In genomic region chr1:246769306-246769705, GRCh38 we compare ENCODE assay signal across 15 cellular contexts. TPM values are rescaled to one million over a fixed set of nuclear protein-coding genes. Genes with fewer than 3 reads are reported as not detected.
A peak's percentile ranks its signal among the peaks of the same experiment; 100 is the strongest.
DNase-seq lines count a peak whose midpoint lies in the region; ATAC-seq, FAIRE-seq and TF ChIP-seq lines count a peak whose summit lies in the region.
"Had no signal": no experiment of that assay in that cellular context is flagged by ENCODE, and none has a peak within 500 bp of the region (broad histone marks: within the 10 kb centered on the region; RNA-seq: fewer than 3 reads in every experiment).

No MANE protein-coding gene starts in this region.

- H2BK5ac ChIP-seq in H1 (ENCODE audit: low read depth, low read length), result no peak overlapping the region

- H3K18ac ChIP-seq in H1 (ENCODE audit: extremely low read depth, low read length), result no peak overlapping the region

- no peaks in the 10 kb centered on the region for H3K79me2 ChIP-seq in H1 (ENCODE audit: control insufficient read depth in 1 of 2, insufficient read depth in 2 of 2, low read length in 2 of 2)
- H3K79me2 ChIP-seq: parathyroid adenoma had no signal

- H4K5ac ChIP-seq in H1 (ENCODE audit: insufficient read length, low read depth, low read length), result no peak overlapping the region

- 0 out of 2 replicates have a peak overlapping the region, but pooled peaks have one; percentile 43 for H2BK12ac ChIP-seq in H1 (ENCODE audit: low read depth, low read length)

- no peak overlapping the region for H3K4ac ChIP-seq in H1 (replicated peaks; ENCODE audit: insufficient read length, low read depth, low read length)

- POLR2A ChIA-PET in H1 (lab: Charles Lee; ENCODE audit: partially characterized antibody), result interaction anchor here (1.0 kb wide), 1 partner anchor 14 kb away, joined by 3 read pairs; no protein-coding TSS in a partner anchor

- no peak overlapping the region for H2BK120ac ChIP-seq in H1 (replicated peaks; ENCODE audit: low read depth, low read length)

- H3K4me1 ChIP-seq in H1 (replicated peaks in 1 of 4; ENCODE audit: control insufficient read depth in 3 of 4, insufficient read depth in 4 of 4, low read length in 3 of 4), result peaks cover 0 to 14% (median 6%) of the 10 kb centered on the region in 4 experiments; a peak in 6 of 7 replicates
- peaks cover 0 to 16% (median 2%) of the 10 kb centered on the region in 4 donors for H3K4me1 ChIP-seq in right lobe of liver
- H3K4me1 ChIP-seq in thymus (ENCODE audit: control insufficient read depth, insufficient read depth, low read length), result no peaks in the 10 kb centered on the region
- H3K4me1 ChIP-seq: parathyroid adenoma had no signal

- H3K27ac ChIP-seq in H1 (ENCODE audit: low read depth, low read length) (no peak overlapping the region), right lobe of liver (peak overlapping the region in 1 of 3 donors; percentile 19), thymus (ENCODE audit: low read depth) (peak overlapping the region; percentile 8)
- H3K27ac ChIP-seq: parathyroid adenoma had no signal

- H3K27me3 ChIP-seq in H1 (replicated peaks in 1 of 4; ENCODE audit: control insufficient read depth in 3 of 4, extremely low read depth in 1 of 4, insufficient read depth in 3 of 4, low read length in 3 of 4) (no peaks in the 10 kb centered on the region), right lobe of liver (no peaks in the 10 kb centered on the region), thymus (ENCODE audit: control insufficient read depth, insufficient read depth) (no peaks in the 10 kb centered on the region)

- no peaks in the 10 kb centered on the region; a peak in 2 of 8 replicates for H3K36me3 ChIP-seq in H1 (ENCODE audit: control insufficient read depth in 2 of 4, insufficient read depth in 4 of 4, low read length in 3 of 4)
- peaks cover 0 to 65% (median 18%) of the 10 kb centered on the region in 4 donors for H3K36me3 ChIP-seq in right lobe of liver
- H3K36me3 ChIP-seq in thymus (ENCODE audit: control insufficient read depth, insufficient read depth), result peaks cover 3% of the 10 kb centered on the region

- no peak overlapping the region for H3K14ac ChIP-seq in H1 (ENCODE audit: insufficient read length)

- intact Hi-C loops in right lobe of liver (cut with DNase I), result no loop called here

- no peak overlapping the region for H4K8ac ChIP-seq in H1 (ENCODE audit: extremely low read depth, insufficient read depth, low read length)

- no peak overlapping the region for H2BK15ac ChIP-seq in H1 (ENCODE audit: low read length)

- no peak overlapping the region for H2AFZ ChIP-seq in H1 (ENCODE audit: low read length)
- H2AFZ ChIP-seq: parathyroid adenoma had no signal

- no peak overlapping the region for H2AK5ac ChIP-seq in H1 (ENCODE audit: low read depth, low read length)

- WGBS in H1 (ENCODE audit: extremely low coverage in 1 of 2, insufficient coverage in 1 of 2, insufficient read length in 1 of 2, insufficient replicate concordance in 2 of 2, low coverage in 1 of 2, low lambda C conversion rate in 2 of 2, missing lambda C conversion rate in 1 of 2), 2 experiments, result 88% methylated on average over 7 of the region's 7 CpGs; no CpG with 5 or more reads in 1 of the 2 experiments
- 50% methylated on average over 7 of the region's 7 CpGs for WGBS in right lobe of liver (ENCODE audit: insufficient coverage, low coverage, low lambda C conversion rate, missing lambda C conversion rate)
- WGBS in thymus, result 93% methylated on average over 7 of the region's 7 CpGs

- TF ChIP-seq POLR2A in H1 (IDR thresholded peaks at IDR 0.05; ENCODE audit: control extremely low read depth in 1 of 2, low read depth in 2 of 2, low read length in 2 of 2), result no peak
- TF ChIP-seq POLR2A in right lobe of liver (IDR thresholded peaks at IDR 0.05), result no peak

- H4K91ac ChIP-seq in H1 (replicated peaks; ENCODE audit: insufficient read length, low read length), result no peak overlapping the region

- H4K20me1 ChIP-seq in H1 (replicated peaks in 1 of 2; ENCODE audit: control insufficient read depth in 1 of 2, insufficient read depth in 2 of 2, low read length in 2 of 2), result no peaks in the 10 kb centered on the region

- CTCF ChIA-PET in H1 (lab: Charles Lee; ENCODE audit: partially characterized antibody), result interaction anchor here (0.8 to 2.0 kb wide), 3 partner anchors 9 to 77 kb away, joined by 3 to 7 read pairs (median 3); no protein-coding TSS in a partner anchor

- H3K23ac ChIP-seq in H1 (ENCODE audit: insufficient read length), result no peak overlapping the region

- H3K56ac ChIP-seq in H1 (replicated peaks; ENCODE audit: insufficient read length, low read depth, low read length), result no peak overlapping the region

- TF ChIP-seq CTCF in H1 (IDR thresholded peaks at IDR 0.05; ENCODE audit: control extremely low read depth in 1 of 3, insufficient read depth in 1 of 3, low read depth in 1 of 3, low read length in 3 of 3), result no peak
- no peak for TF ChIP-seq CTCF in right lobe of liver (IDR thresholded peaks at IDR 0.05)

- no peak overlapping the region for H3K9ac ChIP-seq in H1 (replicated peaks in 1 of 4; ENCODE audit: extremely low read depth in 1 of 4, low read depth in 3 of 4, low read length in 3 of 4)
- H3K9ac ChIP-seq: parathyroid adenoma had no signal

- ATAC-seq in right lobe of liver (peak; percentile 71 to 94 (median 87)), GM19463 (IDR thresholded peaks at IDR 0.05; ENCODE audit: unreplicated experiment) (no peak), GM19395 (IDR thresholded peaks at IDR 0.05; ENCODE audit: unreplicated experiment) (no peak)
- ATAC-seq: activated CD8-positive, alpha-beta T cell treated with anti-CD3 and anti-CD28 coated beads, Interleukin-2, amount 10 ng/mL, durations not matched to agents 7 days and 5 days had no signal

- no peak for FAIRE-seq in H1 (lab: Jason Lieb, UNC)
- FAIRE-seq: urothelium cell line had no signal

- DNase-seq in HPDE6-E6E7 (ENCODE audit: extremely low spot score) (peak; percentile 8), H1 (ENCODE audit: low read depth in 1 of 2, low spot score in 2 of 2) (no peak), right lobe of liver (peak in 2 of 3 donors; percentile 61 to 72), NCI-H2196 treated with DMSO at 0.1 percent for 48 hours (lab: John Stamatoyannopoulos, UW; ENCODE audit: unreplicated experiment) (no peak)
- DNase-seq: activated CD8-positive, alpha-beta T cell treated with anti-CD3 and anti-CD28 coated beads, Interleukin-2, amount 10 ng/mL, durations not matched to agents 7 days and 5 days; activated naive CD8-positive, alpha-beta T cell treated with anti-CD3 and anti-CD28 coated beads for 36 hours; DMS153; effector CD8-positive, alpha-beta T cell; islet precursor cell; NCI-H1694 had no signal

- TF ChIP-seq EP300 in H1 (IDR thresholded peaks at IDR 0.05; ENCODE audit: borderline replicate concordance in 1 of 2, low read depth in 2 of 2, low read length in 2 of 2), result no peak

- no peak overlapping the region for H2BK20ac ChIP-seq in H1 (ENCODE audit: low read length)

- no peaks in the 10 kb centered on the region for H3K79me1 ChIP-seq in H1 (ENCODE audit: low read depth, low read length)

- H3K9me3 ChIP-seq in H1 (ENCODE audit: insufficient read depth in 2 of 2, low read depth in 1 of 2, low read length in 1 of 2), result no peaks in the 10 kb centered on the region
- H3K9me3 ChIP-seq in right lobe of liver, result no peaks in the 10 kb centered on the region
- H3K9me3 ChIP-seq in thymus (ENCODE audit: control insufficient read depth), result no peaks in the 10 kb centered on the region

- no peaks in the 10 kb centered on the region for H3K23me2 ChIP-seq in H1 (ENCODE audit: low read depth, low read length)

- H3K4me3 ChIP-seq in H1 (ENCODE audit: extremely low read depth in 1 of 4, insufficient read depth in 2 of 4, low read depth in 3 of 4, low read length in 4 of 4), result no peak overlapping the region
- H3K4me3 ChIP-seq in right lobe of liver, result no peak overlapping the region
- H3K4me3 ChIP-seq in thymus (ENCODE audit: low read length), result no peak overlapping the region

- no peak for TF ChIP-seq RAD21 in H1 (IDR thresholded peaks at IDR 0.05 in 1 of 2, conservative IDR thresholded peaks at IDR 0.05 in 1 of 2; ENCODE audit: low read depth in 2 of 2, low read length in 2 of 2)

- no peak overlapping the region for H3K4me2 ChIP-seq in H1 (ENCODE audit: insufficient read depth in 1 of 2, low read depth in 2 of 2, low read length in 2 of 2)

TF ChIP-seq in H1, 55 proteins besides CTCF, POLR2A, EP300 and RAD21 (continues in another document):
- TF ChIP-seq JUN (IDR thresholded peaks at IDR 0.05; ENCODE audit: low read depth, low read length) (no peak), CTBP2 (IDR thresholded peaks at IDR 0.05; ENCODE audit: borderline replicate concordance, insufficient read depth, insufficient read length, low read length) (no peak), GABPA (IDR thresholded peaks at IDR 0.05; ENCODE audit: borderline replicate concordance, insufficient read depth, low read length) (no peak), HDAC6 (IDR thresholded peaks at IDR 0.05; ENCODE audit: low read depth, low read length) (no peak), ZNF274 (IDR thresholded peaks at IDR 0.05; ENCODE audit: borderline replicate concordance, extremely low read depth, low read length) (no peak), FOSL1 (IDR thresholded peaks at IDR 0.05; ENCODE audit: insufficient read depth, low read depth, low read length) (no peak), NRF1 (IDR thresholded peaks at IDR 0.05; ENCODE audit: low read depth, low read length) (no peak), KDM4A (IDR thresholded peaks at IDR 0.05; ENCODE audit: low read depth, low read length, severe bottlenecking) (no peak), CBX8 (IDR thresholded peaks at IDR 0.05; ENCODE audit: borderline replicate concordance, low read depth, low read length) (no peak)
- TF ChIP-seq, protein P1, sequence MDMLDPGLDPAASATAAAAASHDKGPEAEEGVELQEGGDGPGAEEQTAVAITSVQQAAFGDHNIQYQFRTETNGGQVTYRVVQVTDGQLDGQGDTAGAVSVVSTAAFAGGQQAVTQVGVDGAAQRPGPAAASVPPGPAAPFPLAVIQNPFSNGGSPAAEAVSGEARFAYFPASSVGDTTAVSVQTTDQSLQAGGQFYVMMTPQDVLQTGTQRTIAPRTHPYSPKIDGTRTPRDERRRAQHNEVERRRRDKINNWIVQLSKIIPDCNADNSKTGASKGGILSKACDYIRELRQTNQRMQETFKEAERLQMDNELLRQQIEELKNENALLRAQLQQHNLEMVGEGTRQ (IDR thresholded peaks at IDR 0.05; ENCODE audit: low read length), result no peak

RNA-seq across cellular contexts. Expression of gene SCCPDH, which starts 45.1 kb away (rescaled TPM):
- total RNA-seq in H1 (2021; fragmentation: NEBNext Ultra II Directional; extraction: Animal tissue kit (Norgen Biotek cat#: 25700)), result 17.0 and 17.2 TPM in 2 replicates
- 6.2 and 9.5 TPM in 2 replicates for polyA plus RNA-seq in H1 (2011; rRNA removed)
- 10.8 TPM for polyA plus RNA-seq in H1 (2011; cell fraction: cytosol; rRNA removed)
- polyA plus RNA-seq in H1 (2011; cell fraction: nucleus; rRNA removed), result 4.1 TPM
- polyA plus RNA-seq in H1 (2012, experiment 1 of 2), result 13.8 to 17.7 TPM (median 14.6 TPM) in 4 replicates
- polyA plus RNA-seq in H1 (2012, experiment 2 of 2), result 4.3 TPM
- 10.3 TPM for polyA plus RNA-seq in H1 (2013, experiment 1 of 2)
- polyA plus RNA-seq in H1 (2013, experiment 2 of 2), result 11.6 TPM
- 5.9 and 8.5 TPM in 2 replicates for polyA minus RNA-seq in H1 (2011; rRNA and poly(A)+ RNA removed)
- polyA minus RNA-seq in H1 (2011; cell fraction: cytosol; rRNA and poly(A)+ RNA removed), result 5.9 TPM
- polyA minus RNA-seq in H1 (2011; cell fraction: nucleus; rRNA and poly(A)+ RNA removed), result 8.3 TPM
- 100 to 1,000 TPM in 1 of 6 experiments, 10 to 100 TPM in 5; 80.3 to 125 (median 85.3) TPM for total RNA-seq in right lobe of liver
- polyA plus RNA-seq in thymus, result 19.3 TPM

Comparison
In these comparisons a context has a peak if more than half of its experiments do, and no peak if none do; other contexts are left out.
1. DNase-seq: peak in HPDE6-E6E7 (single experiment) and right lobe of liver (2 of 3); none in H1 (0 of 2) and NCI-H2196 treated with DMSO at 0.1 percent for 48 hours (single experiment).
2. ATAC-seq: peak in right lobe of liver (4 of 4); none in GM19463 (single experiment) and GM19395 (single experiment).